1 cellular context compared by ENCODE assay signal in the genomic region with DNA sequence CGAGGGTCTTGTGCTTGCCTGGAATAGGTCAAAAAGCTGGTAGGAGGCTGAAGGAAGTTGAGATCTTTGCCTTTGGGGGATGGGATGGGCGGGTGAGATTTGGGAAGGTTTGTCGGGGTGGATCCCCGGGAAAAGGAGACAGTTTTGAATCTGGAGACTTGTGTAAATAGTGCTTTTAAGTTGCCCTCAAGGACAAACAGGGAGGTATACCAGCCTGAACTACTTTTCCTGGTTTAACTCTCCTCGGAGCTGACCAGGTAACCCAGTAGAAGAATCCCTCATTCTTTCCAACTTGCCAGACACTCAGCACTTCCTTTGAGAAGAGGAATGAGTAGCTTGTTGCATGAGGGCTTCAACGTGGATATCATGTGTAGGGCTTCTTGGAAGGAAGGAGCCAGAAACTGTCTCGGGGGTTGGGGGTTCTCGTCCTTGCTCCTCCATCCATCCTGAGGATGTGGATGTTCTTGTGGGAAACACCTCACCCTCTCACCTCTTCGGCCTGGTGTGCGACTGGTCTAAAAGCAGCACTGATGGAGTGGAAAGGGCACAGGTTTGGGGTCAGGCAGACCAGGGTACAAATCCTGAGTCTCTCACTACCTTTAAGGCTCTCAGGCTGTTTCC.
TF ChIP-seq lines count a peak whose summit lies in the region.

No MANE protein-coding gene starts in this region.

TF ChIP-seq in SK-N-SH treated with all-trans-retinoic acid at 6 μM for 48 hours, 23 proteins besides CTCF, POLR2A, EP300 and RAD21 (continued from another document):
- TF ChIP-seq, protein P1, sequence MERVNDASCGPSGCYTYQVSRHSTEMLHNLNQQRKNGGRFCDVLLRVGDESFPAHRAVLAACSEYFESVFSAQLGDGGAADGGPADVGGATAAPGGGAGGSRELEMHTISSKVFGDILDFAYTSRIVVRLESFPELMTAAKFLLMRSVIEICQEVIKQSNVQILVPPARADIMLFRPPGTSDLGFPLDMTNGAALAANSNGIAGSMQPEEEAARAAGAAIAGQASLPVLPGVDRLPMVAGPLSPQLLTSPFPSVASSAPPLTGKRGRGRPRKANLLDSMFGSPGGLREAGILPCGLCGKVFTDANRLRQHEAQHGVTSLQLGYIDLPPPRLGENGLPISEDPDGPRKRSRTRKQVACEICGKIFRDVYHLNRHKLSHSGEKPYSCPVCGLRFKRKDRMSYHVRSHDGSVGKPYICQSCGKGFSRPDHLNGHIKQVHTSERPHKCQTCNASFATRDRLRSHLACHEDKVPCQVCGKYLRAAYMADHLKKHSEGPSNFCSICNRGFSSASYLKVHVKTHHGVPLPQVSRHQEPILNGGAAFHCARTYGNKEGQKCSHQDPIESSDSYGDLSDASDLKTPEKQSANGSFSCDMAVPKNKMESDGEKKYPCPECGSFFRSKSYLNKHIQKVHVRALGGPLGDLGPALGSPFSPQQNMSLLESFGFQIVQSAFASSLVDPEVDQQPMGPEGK (CRISPR knock-in tag; IDR thresholded peaks at IDR 0.05; ENCODE audit: borderline replicate concordance), result no peak
- TF ChIP-seq OSR1 (CRISPR knock-in tag; IDR thresholded peaks at IDR 0.05) (no peak), ZFP30 (CRISPR knock-in tag; IDR thresholded peaks at IDR 0.05) (no peak), BACH2 (CRISPR knock-in tag; IDR thresholded peaks at IDR 0.05; ENCODE audit: borderline replicate concordance) (no peak), PPARA (CRISPR knock-in tag; IDR thresholded peaks at IDR 0.05; ENCODE audit: borderline replicate concordance) (no peak), ISL1 (CRISPR knock-in tag; IDR thresholded peaks at IDR 0.05) (no peak), ZNF70 (CRISPR knock-in tag; IDR thresholded peaks at IDR 0.05) (no peak), ESRRG (CRISPR knock-in tag; IDR thresholded peaks at IDR 0.05) (no peak), ZNF8 (CRISPR knock-in tag; IDR thresholded peaks at IDR 0.05) (no peak), TOX (CRISPR knock-in tag; IDR thresholded peaks at IDR 0.05; ENCODE audit: borderline replicate concordance) (no peak)
- TF ChIP-seq, protein P2, sequence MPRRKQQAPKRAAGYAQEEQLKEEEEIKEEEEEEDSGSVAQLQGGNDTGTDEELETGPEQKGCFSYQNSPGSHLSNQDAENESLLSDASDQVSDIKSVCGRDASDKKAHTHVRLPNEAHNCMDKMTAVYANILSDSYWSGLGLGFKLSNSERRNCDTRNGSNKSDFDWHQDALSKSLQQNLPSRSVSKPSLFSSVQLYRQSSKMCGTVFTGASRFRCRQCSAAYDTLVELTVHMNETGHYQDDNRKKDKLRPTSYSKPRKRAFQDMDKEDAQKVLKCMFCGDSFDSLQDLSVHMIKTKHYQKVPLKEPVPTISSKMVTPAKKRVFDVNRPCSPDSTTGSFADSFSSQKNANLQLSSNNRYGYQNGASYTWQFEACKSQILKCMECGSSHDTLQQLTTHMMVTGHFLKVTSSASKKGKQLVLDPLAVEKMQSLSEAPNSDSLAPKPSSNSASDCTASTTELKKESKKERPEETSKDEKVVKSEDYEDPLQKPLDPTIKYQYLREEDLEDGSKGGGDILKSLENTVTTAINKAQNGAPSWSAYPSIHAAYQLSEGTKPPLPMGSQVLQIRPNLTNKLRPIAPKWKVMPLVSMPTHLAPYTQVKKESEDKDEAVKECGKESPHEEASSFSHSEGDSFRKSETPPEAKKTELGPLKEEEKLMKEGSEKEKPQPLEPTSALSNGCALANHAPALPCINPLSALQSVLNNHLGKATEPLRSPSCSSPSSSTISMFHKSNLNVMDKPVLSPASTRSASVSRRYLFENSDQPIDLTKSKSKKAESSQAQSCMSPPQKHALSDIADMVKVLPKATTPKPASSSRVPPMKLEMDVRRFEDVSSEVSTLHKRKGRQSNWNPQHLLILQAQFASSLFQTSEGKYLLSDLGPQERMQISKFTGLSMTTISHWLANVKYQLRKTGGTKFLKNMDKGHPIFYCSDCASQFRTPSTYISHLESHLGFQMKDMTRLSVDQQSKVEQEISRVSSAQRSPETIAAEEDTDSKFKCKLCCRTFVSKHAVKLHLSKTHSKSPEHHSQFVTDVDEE (CRISPR knock-in tag; IDR thresholded peaks at IDR 0.05), result no peak
- TF ChIP-seq, protein P3, sequence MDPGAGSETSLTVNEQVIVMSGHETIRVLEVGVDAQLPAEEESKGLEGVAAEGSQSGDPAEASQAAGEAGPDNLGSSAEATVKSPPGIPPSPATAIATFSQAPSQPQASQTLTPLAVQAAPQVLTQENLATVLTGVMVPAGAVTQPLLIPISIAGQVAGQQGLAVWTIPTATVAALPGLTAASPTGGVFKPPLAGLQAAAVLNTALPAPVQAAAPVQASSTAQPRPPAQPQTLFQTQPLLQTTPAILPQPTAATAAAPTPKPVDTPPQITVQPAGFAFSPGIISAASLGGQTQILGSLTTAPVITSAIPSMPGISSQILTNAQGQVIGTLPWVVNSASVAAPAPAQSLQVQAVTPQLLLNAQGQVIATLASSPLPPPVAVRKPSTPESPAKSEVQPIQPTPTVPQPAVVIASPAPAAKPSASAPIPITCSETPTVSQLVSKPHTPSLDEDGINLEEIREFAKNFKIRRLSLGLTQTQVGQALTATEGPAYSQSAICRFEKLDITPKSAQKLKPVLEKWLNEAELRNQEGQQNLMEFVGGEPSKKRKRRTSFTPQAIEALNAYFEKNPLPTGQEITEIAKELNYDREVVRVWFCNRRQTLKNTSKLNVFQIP (CRISPR knock-in tag; IDR thresholded peaks at IDR 0.05; ENCODE audit: borderline replicate concordance, low read depth), result no peak
TF ChIP-seq in SK-N-SH treated with all-trans-retinoic acid at 6 μM for 48 hours: peak in this region for 0.
